Comparison of ENCODE assay signal across 14 cellular contexts in genomic region chr9:88745281-88746001, GRCh38.
DNase-seq lines count a peak whose midpoint lies in the region; ATAC-seq and TF ChIP-seq lines count a peak whose summit lies in the region.
"Had no signal": no experiment of that assay in that cellular context is flagged by ENCODE, and none has a peak within 500 bp of the region (broad histone marks: within the 10 kb centered on the region; RNA-seq: fewer than 3 reads in every experiment).

No MANE protein-coding gene starts in this region.

- DNase-seq in BJ (ENCODE audit: low read depth) = peak; percentile 99
- DNase-seq in SK-N-SH = peak; percentile 84
- DNase-seq in fibroblast of the conjunctiva (ENCODE audit: low read depth) = peak; percentile 85
- DNase-seq in trophoblast cell = no peak
- DNase-seq in testis = no peak
- DNase-seq in inferior parietal cortex (ENCODE audit: extremely low spot score) = no peak
- no peak for DNase-seq in SW 1271 (lab: John Stamatoyannopoulos, UW)
- DNase-seq: CD8-positive, alpha-beta memory T cell; NCI-H1694; NCI-H526 treated with DMSO at 0.1 percent for 48 hours; Peyer's patch; stimulated activated naive CD8-positive, alpha-beta T cell treated with anti-CD3 and anti-CD28 coated beads, Interleukin-15, Interleukin-2, amounts not matched to agents 100 U/mL and 50 U/mL, for 24 hours had no signal

- POLR2A ChIA-PET in BJ (lab: Charles Lee) (no interaction called here), SK-N-SH (lab: Yijun Ruan, JAX) (interaction anchor here (0.6 kb wide), 1 partner anchor 1017 kb away, joined by 3 read pairs; no protein-coding TSS in a partner anchor)

- peak overlapping the region; percentile 39 for H2BK120ac ChIP-seq in trophoblast cell (ENCODE audit: insufficient read depth, low read length, poor library complexity)

- CTCF ChIA-PET in BJ (lab: Yijun Ruan, JAX) = interaction anchor here (0.9 to 1.5 kb wide), 9 partner anchors 9 to 794 kb away, joined by 3 read pairs; no protein-coding TSS in a partner anchor
- CTCF ChIA-PET in SK-N-SH (lab: Yijun Ruan, JAX) = interaction anchor here (0.9 to 2.0 kb wide), 4 partner anchors 9 to 247 kb away, joined by 3 to 6 read pairs (median 4); partner anchors contain the start of gene S1PR3

- H3K27ac ChIP-seq in SK-N-SH (ENCODE audit: low read depth in 2 of 2, low read length in 1 of 2) (peak overlapping the region; percentile 58 to 84; a peak in 3 of 4 replicates), trophoblast cell (ENCODE audit: low read depth, low read length) (peak overlapping the region; percentile 94), testis (no peak overlapping the region)
- H3K27ac ChIP-seq: KMS-11 had no signal

- no peaks in the 10 kb centered on the region for H3K9me2 ChIP-seq in SK-N-SH

- peak; percentile 89 to 99 for TF ChIP-seq EP300 in SK-N-SH (IDR thresholded peaks at IDR 0.05; ENCODE audit: borderline replicate concordance in 1 of 2, low read depth in 1 of 2, low read length in 1 of 2)

- H2BK12ac ChIP-seq in trophoblast cell (ENCODE audit: low read length) = peak overlapping the region; percentile 84

- H4K91ac ChIP-seq in trophoblast cell (ENCODE audit: low read depth, low read length) = peak overlapping the region; percentile 75

- 41% methylated on average over 2 of the region's 2 CpGs for WGBS in SK-N-SH (ENCODE audit: low lambda C conversion rate)
- WGBS in trophoblast cell (ENCODE audit: extremely low coverage, insufficient coverage, insufficient read length) = no CpG with 5 or more reads among the region's 2 CpGs
- WGBS in testis, 2 donors = 83 to 94% methylated on average over 2 of the region's 2 CpGs

- H2AK5ac ChIP-seq in trophoblast cell (ENCODE audit: low read length) = peak overlapping the region; percentile 26

- no peak for ATAC-seq in GM18517 (IDR thresholded peaks at IDR 0.05; ENCODE audit: unreplicated experiment)
- ATAC-seq: stimulated activated naive CD8-positive, alpha-beta T cell treated with anti-CD3 and anti-CD28 coated beads, Interleukin-15, Interleukin-2, amounts not matched to agents 100 U/mL and 50 U/mL, for 24 hours had no signal

- no peaks in the 10 kb centered on the region for H3K79me2 ChIP-seq in SK-N-SH (ENCODE audit: insufficient read depth)
- no peaks in the 10 kb centered on the region for H3K79me2 ChIP-seq in trophoblast cell (ENCODE audit: control insufficient read depth, insufficient read depth, low read length, poor library complexity)

- no peaks in the 10 kb centered on the region for H3K27me3 ChIP-seq in BJ (ENCODE audit: control insufficient read depth, insufficient read depth, low read length)
- H3K27me3 ChIP-seq in SK-N-SH (ENCODE audit: insufficient read depth) = no peaks in the 10 kb centered on the region
- H3K27me3 ChIP-seq in trophoblast cell (ENCODE audit: insufficient read depth, low read length) = no peaks in the 10 kb centered on the region
- no peaks in the 10 kb centered on the region for H3K27me3 ChIP-seq in testis
- H3K27me3 ChIP-seq: Peyer's patch had no signal

- H3K4me2 ChIP-seq in SK-N-SH = no peak overlapping the region
- no peak overlapping the region for H3K4me2 ChIP-seq in trophoblast cell (ENCODE audit: low read length)
- H3K4me2 ChIP-seq: KMS-11 had no signal

- TF ChIP-seq CTCF in BJ (IDR thresholded peaks at IDR 0.05; ENCODE audit: insufficient read depth, low read depth, low read length) (no peak), SK-N-SH (IDR thresholded peaks at IDR 0.05) (no peak), testis (IDR thresholded peaks at IDR 0.05) (no peak)

- H4K8ac ChIP-seq in trophoblast cell (ENCODE audit: low read depth, low read length) = peak overlapping the region; percentile 55

- no peak overlapping the region for H3K4me3 ChIP-seq in BJ (ENCODE audit: low read depth, low read length)
- H3K4me3 ChIP-seq in SK-N-SH (ENCODE audit: low read depth in 2 of 2, low read length in 1 of 2) = no peak overlapping the region
- no peak overlapping the region for H3K4me3 ChIP-seq in trophoblast cell (ENCODE audit: low read depth, low read length)
- H3K4me3 ChIP-seq in testis = no peak overlapping the region
- H3K4me3 ChIP-seq: Peyer's patch had no signal

- no peak overlapping the region for H2AFZ ChIP-seq in SK-N-SH (ENCODE audit: low read depth)
- H2AFZ ChIP-seq in trophoblast cell (ENCODE audit: insufficient read depth, low read length, poor library complexity) = no peak overlapping the region

- no peak overlapping the region for H4K12ac ChIP-seq in trophoblast cell (ENCODE audit: low read depth, low read length)

- peak overlapping the region; percentile 74 for H3K14ac ChIP-seq in trophoblast cell (ENCODE audit: low read length)

- H3F3A ChIP-seq in SK-N-SH (replicated peaks; ENCODE audit: insufficient read depth) = no peaks in the 10 kb centered on the region

- no peak overlapping the region for H3K18ac ChIP-seq in trophoblast cell (ENCODE audit: low read length)

- H3K36me3 ChIP-seq in BJ (ENCODE audit: control insufficient read depth, insufficient read depth, low read length) = no peaks in the 10 kb centered on the region
- no peaks in the 10 kb centered on the region for H3K36me3 ChIP-seq in SK-N-SH (replicated peaks in 1 of 2; ENCODE audit: control insufficient read depth in 1 of 2, insufficient read depth in 2 of 2, low read length in 1 of 2)
- H3K36me3 ChIP-seq in trophoblast cell (ENCODE audit: control insufficient read depth in 1 of 2, insufficient read depth in 2 of 2, low read length in 2 of 2) = no peaks in the 10 kb centered on the region
- no peaks in the 10 kb centered on the region for H3K36me3 ChIP-seq in testis (ENCODE audit: low read depth, missing control alignments)
- H3K36me3 ChIP-seq: Peyer's patch had no signal

- peaks cover 41% of the 10 kb centered on the region for H3K79me1 ChIP-seq in trophoblast cell (ENCODE audit: low read length)

- peak overlapping the region; percentile 68 for H2BK5ac ChIP-seq in trophoblast cell (ENCODE audit: low read depth, low read length, poor library complexity)

- TF ChIP-seq POLR2A in testis (IDR thresholded peaks at IDR 0.05) = no peak

- TF ChIP-seq RAD21 in SK-N-SH (IDR thresholded peaks at IDR 0.05; ENCODE audit: low read length) = peak; percentile 44

- H3K23ac ChIP-seq in trophoblast cell (ENCODE audit: low read length) = no peak overlapping the region

- intact Hi-C loops in testis (cut with DNase I; ENCODE audit: low total_unique reads) = no loop called here

- no peak overlapping the region for H3K4ac ChIP-seq in trophoblast cell (ENCODE audit: low read depth, low read length)

- H4K20me1 ChIP-seq in SK-N-SH (ENCODE audit: insufficient read depth) = no peaks in the 10 kb centered on the region

- H3K9ac ChIP-seq in SK-N-SH (no peak overlapping the region), trophoblast cell (ENCODE audit: low read length) (no peak overlapping the region)
- H3K9ac ChIP-seq: KMS-11 had no signal

- H3K9me3 ChIP-seq in SK-N-SH = no peaks in the 10 kb centered on the region
- peaks cover 5% of the 10 kb centered on the region for H3K9me3 ChIP-seq in trophoblast cell (ENCODE audit: insufficient read depth, low read depth, low read length)
- H3K9me3 ChIP-seq in testis = no peaks in the 10 kb centered on the region
- H3K9me3 ChIP-seq: Peyer's patch had no signal

- peaks cover 39 to 49% of the 10 kb centered on the region in 2 experiments for H3K4me1 ChIP-seq in SK-N-SH (ENCODE audit: control insufficient read depth in 1 of 2, insufficient read depth in 2 of 2, low read depth in 1 of 2, low read length in 1 of 2)
- H3K4me1 ChIP-seq in trophoblast cell (ENCODE audit: control insufficient read depth in 1 of 2, insufficient read depth in 2 of 2, low read length in 2 of 2) = peaks cover 24 to 33% of the 10 kb centered on the region in 2 experiments
- peaks cover 12% of the 10 kb centered on the region for H3K4me1 ChIP-seq in testis

TF ChIP-seq in SK-N-SH, 30 proteins besides CTCF, POLR2A, EP300 and RAD21 (continues in another document):
- TF ChIP-seq EZH2phosphoT487 (IDR thresholded peaks at IDR 0.05; ENCODE audit: borderline replicate concordance, low read depth) = no peak
- TF ChIP-seq RFX5 (IDR thresholded peaks at IDR 0.05; ENCODE audit: low read length) = no peak
- TF ChIP-seq ZBTB33 (IDR thresholded peaks at IDR 0.05; ENCODE audit: borderline replicate concordance, low read depth) = 0 out of 2 replicates have a peak, but pooled peaks have one; percentile 29
- TF ChIP-seq CHD2 (IDR thresholded peaks at IDR 0.05; ENCODE audit: low read length, partially characterized antibody) = peak; percentile 91
- TF ChIP-seq RXRA (IDR thresholded peaks at IDR 0.05; ENCODE audit: borderline replicate concordance, low read depth) = no peak
- peak; percentile 97 for TF ChIP-seq FOXJ3 (CRISPR knock-in tag; IDR thresholded peaks at IDR 0.05)
- no peak for TF ChIP-seq SMC3 (IDR thresholded peaks at IDR 0.05; ENCODE audit: low read depth, low read length)
- TF ChIP-seq USF1 (IDR thresholded peaks at IDR 0.05; ENCODE audit: borderline replicate concordance, low read depth) = no peak
- peak; percentile 92 for TF ChIP-seq GATA2 (CRISPR knock-in tag; IDR thresholded peaks at IDR 0.05)
- TF ChIP-seq TCF12 (IDR thresholded peaks at IDR 0.05) = peak; percentile 99
- TF ChIP-seq POLR2AphosphoS5 (IDR thresholded peaks at IDR 0.05; ENCODE audit: low read depth, low read length) = peak; percentile 93
- peak; percentile 67; the same call in 1 of the 2 replicates for TF ChIP-seq MXI1 (IDR thresholded peaks at IDR 0.05; ENCODE audit: low read depth, low read length)

Comparison
In these comparisons a context has a peak if more than half of its experiments do, and no peak if none do; other contexts are left out.
1. DNase-seq: peak in BJ (single experiment), SK-N-SH (single experiment) and fibroblast of the conjunctiva (single experiment); none in trophoblast cell (0 of 2), testis (single experiment), inferior parietal cortex (single experiment) and SW 1271 (0 of 2).
2. H3K27ac ChIP-seq: peak in SK-N-SH (2 of 2) and trophoblast cell (single experiment); none in testis (0 of 2).